Comparison of ENCODE assay signal across 34 cellular contexts in the genomic region with DNA sequence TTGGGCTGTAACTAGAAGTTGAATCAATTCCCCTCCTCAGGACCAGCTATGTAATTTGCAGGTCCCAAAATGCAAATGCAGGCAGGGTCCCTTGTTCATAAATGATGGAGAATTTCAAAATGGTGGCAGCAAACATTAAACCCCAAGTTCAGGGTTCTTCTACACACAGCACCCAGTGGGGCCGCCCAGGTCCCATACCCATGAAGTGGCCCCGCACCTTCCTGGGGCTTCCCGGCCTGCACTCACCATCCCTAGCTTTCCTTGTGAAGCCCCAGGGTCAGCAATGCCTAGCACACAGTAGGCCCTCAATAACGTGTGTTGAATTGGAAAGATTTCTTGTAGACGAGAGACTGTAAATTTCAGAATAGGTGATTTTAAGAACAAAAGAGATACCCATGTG.
"Had no signal": no experiment of that assay in that cellular context is flagged by ENCODE, and none has a peak within 500 bp of the region (broad histone marks: within the 10 kb centered on the region; RNA-seq: fewer than 3 reads in every experiment).

No MANE protein-coding gene starts in this region.

- H3K4me3 ChIP-seq: ascending aorta, cardiac muscle cell had no signal

- H3K4me3 Mint-ChIP-seq: activated B cell treated with CpG ODN at 0.5 μM for 24 hours; activated CD4-positive, alpha-beta memory T cell treated with anti-CD3 and anti-CD28 coated beads for 36 hours; activated CD4-positive, alpha-beta T cell treated with anti-CD3 and anti-CD28 coated beads, Interleukin-2, amount 10 ng/mL, durations not matched to agents 24 days and 14 days; activated CD8-positive, alpha-beta T cell treated with anti-CD3 and anti-CD28 coated beads for 36 hours; activated naive CD4-positive, alpha-beta T cell treated with anti-CD3 and anti-CD28 coated beads, Interleukin-2, amount 10 ng/mL, durations not matched to agents 7 days and 5 days; activated naive CD4-positive, alpha-beta T cell treated with anti-CD3 and anti-CD28 coated beads, Interleukin-2, amount 50 U/mL, for 24 hours; activated naive CD8-positive, alpha-beta T cell; activated naive CD8-positive, alpha-beta T cell treated with anti-CD3 and anti-CD28 coated beads, Interleukin-2, amount 10 ng/mL, durations not matched to agents 7 days and 5 days; activated naive CD8-positive, alpha-beta T cell treated with anti-CD3 and anti-CD28 coated beads, Interleukin-2, amount 50 U/mL, for 24 hours; activated T-cell treated with anti-CD3 and anti-CD28 coated beads, Interleukin-2, amount 50 U/mL, for 24 hours; brain; central memory CD8-positive, alpha-beta T cell; T-helper 1 cell treated with Interleukin-12 subunit alpha and Interleukin-12 subunit beta and Interleukin-4 antibody, amounts not matched to agents 30 μg/mL and 1 μg/mL, for 36 hours; T-helper 2 cell treated with Interferon-gamma antibody and Interleukin-4, amounts not matched to agents 5 μg/mL and 100 μg/mL, for 36 hours had no signal

- H3K9me3 ChIP-seq: ascending aorta had no signal

- H3K9me3 Mint-ChIP-seq: activated B cell treated with CpG ODN at 0.5 μM for 24 hours; activated CD4-positive, alpha-beta memory T cell treated with anti-CD3 and anti-CD28 coated beads for 36 hours; activated CD4-positive, alpha-beta T cell treated with anti-CD3 and anti-CD28 coated beads, Interleukin-2, amount 10 ng/mL, durations not matched to agents 24 days and 14 days; activated CD8-positive, alpha-beta T cell treated with anti-CD3 and anti-CD28 coated beads for 36 hours; activated naive CD4-positive, alpha-beta T cell treated with anti-CD3 and anti-CD28 coated beads, Interleukin-2, amount 10 ng/mL, durations not matched to agents 7 days and 5 days; activated naive CD4-positive, alpha-beta T cell treated with anti-CD3 and anti-CD28 coated beads, Interleukin-2, amount 50 U/mL, for 24 hours; activated naive CD8-positive, alpha-beta T cell treated with anti-CD3 and anti-CD28 coated beads, Interleukin-2, amount 10 ng/mL, durations not matched to agents 7 days and 5 days; activated naive CD8-positive, alpha-beta T cell treated with anti-CD3 and anti-CD28 coated beads, Interleukin-2, amount 50 U/mL, for 24 hours; activated T-cell treated with anti-CD3 and anti-CD28 coated beads, Interleukin-2, amount 50 U/mL, for 24 hours; activated T-helper 2 cell treated with anti-CD3 and anti-CD28 coated beads, Interferon-gamma antibody, Interleukin-2, Interleukin-4, amounts not matched to agents 10 μg/mL and 5 μg/mL and 100 μg/mL, durations not matched to agents 14 hours and 24 hours and 36 hours; brain; central memory CD8-positive, alpha-beta T cell; T-helper 1 cell treated with Interleukin-12 subunit alpha and Interleukin-12 subunit beta and Interleukin-4 antibody, amounts not matched to agents 30 μg/mL and 1 μg/mL, for 36 hours; T-helper 2 cell treated with Interferon-gamma antibody and Interleukin-4, amounts not matched to agents 5 μg/mL and 100 μg/mL, for 36 hours had no signal

- DNase-seq: activated B cell treated with CpG ODN at 0.5 μM for 24 hours; activated CD4-positive, alpha-beta memory T cell treated with anti-CD3 and anti-CD28 coated beads for 36 hours; activated CD4-positive, alpha-beta T cell treated with anti-CD3 and anti-CD28 coated beads for 4 hours; activated CD4-positive, alpha-beta T cell treated with anti-CD3 and anti-CD28 coated beads, Interleukin-2, amount 10 ng/mL, durations not matched to agents 24 days and 14 days; activated CD4-positive, alpha-beta T cell treated with anti-CD3 and anti-CD28 coated beads, Interleukin-2, amount 50 U/mL, for 1 hour; activated CD4-positive, alpha-beta T cell treated with anti-CD3 and anti-CD28 coated beads, Interleukin-2, amount 50 U/mL, for 4 hours; activated CD4-positive, CD25-positive, alpha-beta regulatory T cell treated with anti-CD3 and anti-CD28 coated beads, Interleukin-2, amount 50 U/mL, for 72 hours; activated CD8-positive, alpha-beta memory T cell treated with anti-CD3 and anti-CD28 coated beads, Interleukin-2, amount 50 U/mL, for 48 hours; activated CD8-positive, alpha-beta T cell treated with anti-CD3 and anti-CD28 coated beads for 36 hours; activated effector memory CD4-positive, alpha-beta T cell treated with Interleukin-2 at 50 U/mL for 16 hours; activated gamma-delta T cell; activated naive CD4-positive, alpha-beta T cell treated with anti-CD3 and anti-CD28 coated beads, Interleukin-2, amount 10 ng/mL, durations not matched to agents 7 days and 5 days; activated naive CD4-positive, alpha-beta T cell treated with Interleukin-2 at 50 U/mL for 16 hours; activated naive CD8-positive, alpha-beta T cell treated with anti-CD3 and anti-CD28 coated beads, Interleukin-2, amount 10 ng/mL, durations not matched to agents 7 days and 5 days; activated naive CD8-positive, alpha-beta T cell treated with anti-CD3 and anti-CD28 coated beads, Interleukin-2, amount 50 U/mL, for 24 hours; activated T-cell treated with anti-CD3 and anti-CD28 coated beads, Interleukin-2, amount 50 U/mL, for 24 hours; activated T-cell treated with anti-CD3 and anti-CD28 coated beads, Interleukin-2, amount 50 U/mL, for 48 hours; amygdala; anterior cingulate cortex; caudate nucleus; SW 1271; T-helper 1 cell; T-helper 2 cell; T-helper 9 cell had no signal

- H3K4me1 Mint-ChIP-seq: activated B cell treated with CpG ODN at 0.5 μM for 24 hours; activated CD4-positive, alpha-beta T cell treated with anti-CD3 and anti-CD28 coated beads, Interleukin-2, amount 10 ng/mL, durations not matched to agents 24 days and 14 days; activated naive CD4-positive, alpha-beta T cell treated with anti-CD3 and anti-CD28 coated beads, Interleukin-2, amount 10 ng/mL, durations not matched to agents 7 days and 5 days; activated naive CD4-positive, alpha-beta T cell treated with anti-CD3 and anti-CD28 coated beads, Interleukin-2, amount 50 U/mL, for 24 hours; activated naive CD8-positive, alpha-beta T cell treated with anti-CD3 and anti-CD28 coated beads, Interleukin-2, amount 50 U/mL, for 24 hours; central memory CD8-positive, alpha-beta T cell had no signal

- H3K36me3 Mint-ChIP-seq: activated CD4-positive, alpha-beta memory T cell treated with anti-CD3 and anti-CD28 coated beads for 36 hours; activated naive CD4-positive, alpha-beta T cell treated with anti-CD3 and anti-CD28 coated beads, Interleukin-2, amount 10 ng/mL, durations not matched to agents 7 days and 5 days; activated naive CD4-positive, alpha-beta T cell treated with anti-CD3 and anti-CD28 coated beads, Interleukin-2, amount 50 U/mL, for 24 hours; activated naive CD8-positive, alpha-beta T cell; activated naive CD8-positive, alpha-beta T cell treated with anti-CD3 and anti-CD28 coated beads, Interleukin-2, amount 10 ng/mL, durations not matched to agents 7 days and 5 days; brain had no signal

- ATAC-seq: activated CD8-positive, alpha-beta T cell treated with anti-CD3 and anti-CD28 coated beads for 36 hours; activated naive CD8-positive, alpha-beta T cell treated with anti-CD3 and anti-CD28 coated beads, Interleukin-2, amount 50 U/mL, for 24 hours had no signal

- H3K27ac ChIP-seq: ascending aorta, cardiac muscle cell, VCaP had no signal

- H3K27me3 ChIP-seq: ascending aorta, cardiac muscle cell had no signal

- H3K27ac Mint-ChIP-seq: activated B cell treated with CpG ODN at 0.5 μM for 24 hours; activated CD4-positive, alpha-beta memory T cell treated with anti-CD3 and anti-CD28 coated beads for 36 hours; activated CD4-positive, alpha-beta T cell treated with anti-CD3 and anti-CD28 coated beads, Interleukin-2, amount 10 ng/mL, durations not matched to agents 24 days and 14 days; activated CD8-positive, alpha-beta T cell treated with anti-CD3 and anti-CD28 coated beads for 36 hours; activated naive CD4-positive, alpha-beta T cell treated with anti-CD3 and anti-CD28 coated beads, Interleukin-2, amount 10 ng/mL, durations not matched to agents 7 days and 5 days; activated naive CD8-positive, alpha-beta T cell; activated naive CD8-positive, alpha-beta T cell treated with anti-CD3 and anti-CD28 coated beads, Interleukin-2, amount 10 ng/mL, durations not matched to agents 7 days and 5 days; activated naive CD8-positive, alpha-beta T cell treated with anti-CD3 and anti-CD28 coated beads, Interleukin-2, amount 50 U/mL, for 24 hours; activated T-cell treated with anti-CD3 and anti-CD28 coated beads, Interleukin-2, amount 50 U/mL, for 24 hours; activated T-helper 2 cell treated with anti-CD3 and anti-CD28 coated beads, Interferon-gamma antibody, Interleukin-2, Interleukin-4, amounts not matched to agents 10 μg/mL and 5 μg/mL and 100 μg/mL, durations not matched to agents 14 hours and 24 hours and 36 hours; brain; T-helper 1 cell treated with Interleukin-12 subunit alpha and Interleukin-12 subunit beta and Interleukin-4 antibody, amounts not matched to agents 30 μg/mL and 1 μg/mL, for 36 hours; T-helper 2 cell treated with Interferon-gamma antibody and Interleukin-4, amounts not matched to agents 5 μg/mL and 100 μg/mL, for 36 hours had no signal

- H3K4me1 ChIP-seq: ascending aorta had no signal
